20 cellular contexts compared by ENCODE assay signal in the genomic region with DNA sequence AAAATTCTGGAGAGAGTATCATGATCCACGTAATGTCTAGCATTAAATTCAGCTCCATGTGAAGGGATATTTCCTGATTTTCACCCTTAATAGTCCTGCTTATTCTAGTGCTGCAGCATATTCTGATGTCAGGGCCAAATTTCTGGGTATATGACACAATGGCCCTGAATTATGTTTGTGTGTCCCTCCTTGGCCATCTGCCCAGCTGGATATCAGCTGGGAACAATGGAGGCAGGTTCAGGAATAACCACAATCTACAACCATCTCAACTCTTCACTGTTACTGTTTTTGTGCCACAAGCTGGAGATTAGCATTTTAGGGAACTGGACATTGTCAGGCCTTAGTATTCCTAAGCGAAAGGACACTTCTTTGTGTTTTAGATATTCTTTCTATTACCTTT. TPM values are rescaled to one million over a fixed set of nuclear protein-coding genes. Genes with fewer than 3 reads are reported as not detected.
"Had no signal": no experiment of that assay in that cellular context is flagged by ENCODE, and none has a peak within 500 bp of the region (broad histone marks: within the 10 kb centered on the region; RNA-seq: fewer than 3 reads in every experiment).

No MANE protein-coding gene starts in this region.

- FAIRE-seq: endometrium had no signal

- H3K9me3 Mint-ChIP-seq: nephron progenitor cell had no signal

- H3K4me1 ChIP-seq: gastrocnemius medialis had no signal

- ATAC-seq: gastrocnemius medialis; left colon; left ventricle myocardium superior; naive thymus-derived CD4-positive, alpha-beta T cell; sciatic nerve had no signal

- H3K36me3 Mint-ChIP-seq: naive thymus-derived CD4-positive, alpha-beta T cell had no signal

- H3K36me3 ChIP-seq: esophagus muscularis mucosa, gastrocnemius medialis, neutrophil, stomach had no signal

- DNase-seq: effector memory CD4-positive, alpha-beta T cell; gastrocnemius medialis; left colon; left ventricle myocardium superior; mesendoderm; naive thymus-derived CD4-positive, alpha-beta T cell; nephron progenitor cell; posterior cingulate gyrus; stimulated activated CD4-positive, alpha-beta T cell treated with anti-CD3 and anti-CD28 coated beads, Interleukin-2, amount 100 ng/mL, for 24 hours; stimulated activated naive CD4-positive, alpha-beta T cell; stomach; trophoblast cell had no signal

- H3K4me3 Mint-ChIP-seq: naive thymus-derived CD4-positive, alpha-beta T cell; nephron progenitor cell had no signal

- H3K4me3 ChIP-seq: coronary artery, esophagus muscularis mucosa, gastrocnemius medialis, lung, skin epidermis, stomach had no signal

- H3K9me3 ChIP-seq: esophagus muscularis mucosa, gastrocnemius medialis, neutrophil, stomach had no signal

- H3K27me3 ChIP-seq: gastrocnemius medialis had no signal

- H3K27ac Mint-ChIP-seq: naive thymus-derived CD4-positive, alpha-beta T cell; nephron progenitor cell had no signal

- H3K27ac ChIP-seq: coronary artery, epithelial cell of prostate, esophagus muscularis mucosa, gastrocnemius medialis, neutrophil, skin epidermis, stomach had no signal

RNA-seq across cellular contexts. Expression of a gene that starts 3.5 kb away (rescaled TPM):
- total RNA-seq: naive thymus-derived CD4-positive, alpha-beta T cell had no signal
- polyA plus RNA-seq: naive thymus-derived CD4-positive, alpha-beta T cell had no signal
